Comparison of ENCODE assay signal across 24 cellular contexts in the genomic region with DNA sequence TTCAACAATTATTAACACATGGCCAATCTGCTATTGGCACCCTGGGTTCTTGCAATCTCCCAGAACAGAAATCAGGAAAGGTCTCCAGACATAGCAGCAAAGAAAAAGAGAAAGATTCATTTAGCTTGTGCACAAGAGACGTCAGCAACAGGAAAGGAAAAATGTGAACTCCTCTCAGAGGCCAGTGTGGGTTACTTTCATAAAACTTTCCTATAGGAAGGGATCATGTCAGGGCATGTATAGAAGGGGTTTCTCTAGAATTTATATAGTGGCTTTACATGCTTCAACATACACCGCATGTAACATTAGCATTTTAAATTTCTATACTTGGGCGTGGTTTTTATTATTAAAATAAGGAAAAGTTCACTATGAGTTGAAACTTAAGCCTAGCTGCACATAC.
DNase-seq lines count a peak whose midpoint lies in the region; ATAC-seq and TF ChIP-seq lines count a peak whose summit lies in the region.
"Had no signal": no experiment of that assay in that cellular context is flagged by ENCODE, and none has a peak within 500 bp of the region (broad histone marks: within the 10 kb centered on the region; RNA-seq: fewer than 3 reads in every experiment).

No MANE protein-coding gene starts in this region.

- H2AFZ ChIP-seq in PC-3 (ENCODE audit: low read length) (no peak overlapping the region), mammary epithelial cell (ENCODE audit: low read depth, low read length) (peak overlapping the region; percentile 9), smooth muscle cell (ENCODE audit: low read depth) (peak overlapping the region; percentile 18)
- H2AFZ ChIP-seq: GM23248, PC-9 had no signal

- H3K27ac ChIP-seq in PC-3 (ENCODE audit: low read length) (peak overlapping the region; percentile 100), mammary epithelial cell (ENCODE audit: insufficient read depth, low read depth, low read length) (peak overlapping the region; percentile 100), smooth muscle cell (ENCODE audit: low read depth) (peak overlapping the region; percentile 61)
- H3K27ac ChIP-seq: A549; BLaER1 treated with 17β-estradiol and CSF1 and Interleukin-3, amounts not matched to agents 10 nM and 100 nM; GM23248; PC-9 had no signal

- no peak overlapping the region for H3K4me2 ChIP-seq in PC-3 (ENCODE audit: low read length)
- no peak overlapping the region for H3K4me2 ChIP-seq in mammary epithelial cell (ENCODE audit: insufficient read depth, low read depth, low read length)
- peak overlapping the region; percentile 2 for H3K4me2 ChIP-seq in smooth muscle cell
- H3K4me2 ChIP-seq: A549; BLaER1 treated with 17β-estradiol and CSF1 and Interleukin-3, amounts not matched to agents 10 nM and 100 nM; PC-9; SK-N-SH had no signal

- H3F3A ChIP-seq in PC-3 (ENCODE audit: low read length, unreplicated experiment) (peaks cover 16% of the 10 kb centered on the region), smooth muscle cell (ENCODE audit: low read depth) (peaks cover 3% of the 10 kb centered on the region)

- TF ChIP-seq CTCF in PC-3 (conservative IDR thresholded peaks at IDR 0.05; ENCODE audit: low read depth, low read length) (no peak), mammary epithelial cell (conservative IDR thresholded peaks at IDR 0.05 in 1 of 2, IDR thresholded peaks at IDR 0.05 in 1 of 2; ENCODE audit: extremely low read depth in 1 of 2, insufficient read depth in 1 of 2, low read depth in 1 of 2, low read length in 2 of 2) (no peak), smooth muscle cell (IDR thresholded peaks at IDR 0.05; ENCODE audit: borderline replicate concordance, insufficient read depth, poor library complexity, severe bottlenecking) (no peak)

- no peaks in the 10 kb centered on the region for H3K27me3 ChIP-seq in PC-3 (ENCODE audit: low read length)
- H3K27me3 ChIP-seq in mammary epithelial cell (ENCODE audit: insufficient read depth, low read length) = no peaks in the 10 kb centered on the region
- no peaks in the 10 kb centered on the region for H3K27me3 ChIP-seq in smooth muscle cell (ENCODE audit: low read depth)
- H3K27me3 ChIP-seq: BLaER1 treated with 17β-estradiol and CSF1 and Interleukin-3, amounts not matched to agents 10 nM and 100 nM had no signal

- intact Hi-C loops in PC-3 (cut with micrococcal nuclease) = loop anchor here (5.0 kb wide), 1 partner anchor 68 kb away; no protein-coding TSS in a partner anchor
- intact Hi-C loops in mammary epithelial cell (cut with micrococcal nuclease) = loop anchor here (5.0 kb wide), 2 partner anchors 68 to 1533 kb away; no protein-coding TSS in a partner anchor

- H3K4me1 ChIP-seq in PC-3 (ENCODE audit: insufficient read depth, low read length) (peaks cover 71% of the 10 kb centered on the region), mammary epithelial cell (ENCODE audit: insufficient read depth, low read length) (peaks cover 70% of the 10 kb centered on the region), smooth muscle cell (ENCODE audit: low read depth) (peaks cover 5% of the 10 kb centered on the region)
- H3K4me1 ChIP-seq: A549; BLaER1 treated with 17β-estradiol and CSF1 and Interleukin-3, amounts not matched to agents 10 nM and 100 nM; Caco-2 had no signal

- 63% methylated on average over 3 of the region's 3 CpGs for WGBS in mammary epithelial cell (ENCODE audit: low coverage, missing lambda C conversion rate)
- 74% methylated on average over 3 of the region's 3 CpGs for WGBS in smooth muscle cell (ENCODE audit: low lambda C conversion rate)

- no peak overlapping the region for H3K4me3 ChIP-seq in PC-3 (ENCODE audit: low read length)
- H3K4me3 ChIP-seq in mammary epithelial cell (replicated peaks in 1 of 3; ENCODE audit: insufficient read depth in 1 of 3, low read depth in 2 of 3, low read length in 3 of 3) = no peak overlapping the region
- no peak overlapping the region for H3K4me3 ChIP-seq in smooth muscle cell
- H3K4me3 ChIP-seq: A549; BLaER1 treated with 17β-estradiol and CSF1 and Interleukin-3, amounts not matched to agents 10 nM and 100 nM; GM23248; PC-9 had no signal

- in situ Hi-C loops in mammary epithelial cell (cut with MboI; ENCODE audit: low sequenced_read_pairs in 2 of 2) = no loop called here

- peak overlapping the region; percentile 95 for H3K9ac ChIP-seq in PC-3 (ENCODE audit: low read length)
- peak overlapping the region; percentile 9 for H3K9ac ChIP-seq in mammary epithelial cell (ENCODE audit: insufficient read depth, low read length)
- H3K9ac ChIP-seq in smooth muscle cell (ENCODE audit: low read depth) = no peak overlapping the region
- H3K9ac ChIP-seq: BLaER1 treated with 17β-estradiol and CSF1 and Interleukin-3, amounts not matched to agents 10 nM and 100 nM; GM23248; SK-N-SH had no signal

- dilution Hi-C loops in mammary epithelial cell (cut with HindIII; ENCODE audit: low sequenced_read_pairs) = loop anchor here (5.0 kb wide), 1 partner anchor 63 kb away; no protein-coding TSS in a partner anchor

- no peaks in the 10 kb centered on the region for H3K9me2 ChIP-seq in PC-3 (replicated peaks; ENCODE audit: low read length)
- H3K9me2 ChIP-seq: SK-N-SH had no signal

- H3K79me2 ChIP-seq in PC-3 (ENCODE audit: low read length) = no peaks in the 10 kb centered on the region
- H3K79me2 ChIP-seq in mammary epithelial cell (ENCODE audit: insufficient read depth, low read length) = no peaks in the 10 kb centered on the region
- H3K79me2 ChIP-seq in smooth muscle cell (ENCODE audit: low read depth) = no peaks in the 10 kb centered on the region

- POLR2A ChIA-PET in PC-3 (lab: Charles Lee; ENCODE audit: unreplicated experiment) = no interaction called here

- 0 out of 2 replicates have a peak, but pooled peaks cover 7% of the 10 kb centered on the region for H3K9me3 ChIP-seq in PC-3 (ENCODE audit: low read length)
- H3K9me3 ChIP-seq in mammary epithelial cell (replicated peaks; ENCODE audit: insufficient read depth, low read length) = peaks cover 10% of the 10 kb centered on the region
- H3K9me3 ChIP-seq in smooth muscle cell (replicated peaks; ENCODE audit: low read depth) = no peaks in the 10 kb centered on the region
- H3K9me3 ChIP-seq: BLaER1 treated with 17β-estradiol and CSF1 and Interleukin-3, amounts not matched to agents 10 nM and 100 nM; Caco-2; SK-N-SH had no signal

- CTCF ChIA-PET in PC-3 (lab: Charles Lee) (no interaction called here), mammary epithelial cell (lab: Charles Lee; ENCODE audit: low non-redundant PET) (no interaction called here)

- BruUV-seq in PC-3 (replicated peaks; lab: Mats Ljungman, UMichigan) (no TSS peak), mammary epithelial cell (replicated peaks; lab: Mats Ljungman, UMichigan) (no TSS peak)

- H3K36me3 ChIP-seq in PC-3 (ENCODE audit: low read depth, low read length) (peaks cover 5% of the 10 kb centered on the region; the same call in 1 of the 2 replicates), mammary epithelial cell (ENCODE audit: insufficient read depth, low read length) (no peaks in the 10 kb centered on the region), smooth muscle cell (ENCODE audit: low read depth) (no peaks in the 10 kb centered on the region)
- H3K36me3 ChIP-seq: BLaER1 treated with 17β-estradiol and CSF1 and Interleukin-3, amounts not matched to agents 10 nM and 100 nM had no signal

- no peaks in the 10 kb centered on the region for H4K20me1 ChIP-seq in PC-3 (ENCODE audit: low read length)
- H4K20me1 ChIP-seq in mammary epithelial cell (ENCODE audit: insufficient read depth, low read length) = no peaks in the 10 kb centered on the region
- no peaks in the 10 kb centered on the region for H4K20me1 ChIP-seq in smooth muscle cell (ENCODE audit: low read depth)
- H4K20me1 ChIP-seq: BLaER1 treated with 17β-estradiol and CSF1 and Interleukin-3, amounts not matched to agents 10 nM and 100 nM had no signal

- no peak for ATAC-seq in PC-3
- ATAC-seq: A549; CD8-positive, alpha-beta T cell had no signal

- no peak for DNase-seq in PC-3
- DNase-seq in mammary epithelial cell = no peak
- DNase-seq in iris pigment epithelial cell (ENCODE audit: low read depth) = peak; percentile 1
- no peak for DNase-seq in smooth muscle cell (lab: John Stamatoyannopoulos, UW; ENCODE audit: unreplicated experiment)
- DNase-seq in SK-N-DZ (ENCODE audit: low spot score) = no peak
- no peak for DNase-seq in activated CD4-positive, alpha-beta T cell treated with anti-CD3 and anti-CD28 coated beads, Interleukin-2, amount 50 U/mL, for 48 hours
- DNase-seq in SHP77 (lab: John Stamatoyannopoulos, UW) = no peak
- DNase-seq: AML-193; Caco-2; CD8-positive, alpha-beta T cell; GM23248; H9; IMR-90; KG1; MM.1S; NCI-H2029; NCI-H446; NCI-H524 treated with DMSO at 0.1 percent for 48 hours; NCI-H774; PC-9; SHP77 treated with DMSO at 0.1 percent for 48 hours; SK-N-SH had no signal
